In genomic region chr22:47101321-47101885, GRCh38 we compare ENCODE assay signal across 26 cellular contexts.
"Had no signal": no experiment of that assay in that cellular context is flagged by ENCODE, and none has a peak within 500 bp of the region (broad histone marks: within the 10 kb centered on the region; RNA-seq: fewer than 3 reads in every experiment).

No MANE protein-coding gene starts in this region.

- H3K36me3 ChIP-seq: cardiac muscle cell, neural progenitor cell, ovary, thoracic aorta, upper lobe of right lung had no signal

- FAIRE-seq: keratinocyte, TTC549 had no signal

- H3K4me3 ChIP-seq: cardiac muscle cell, left ventricle myocardium inferior, mucosa of descending colon, neural progenitor cell, ovary, thoracic aorta, upper lobe of right lung had no signal

- H3K4me1 ChIP-seq: left ventricle myocardium inferior, upper lobe of right lung had no signal

- H3K9me3 Mint-ChIP-seq: activated B cell treated with CpG ODN at 0.5 μM for 24 hours; activated CD4-positive, alpha-beta memory T cell treated with anti-CD3 and anti-CD28 coated beads for 36 hours; activated naive CD4-positive, alpha-beta T cell treated with anti-CD3 and anti-CD28 coated beads, Interleukin-2, amount 50 U/mL, for 72 hours; activated T-helper 1 cell treated with anti-CD3 and anti-CD28 coated beads, Interleukin-12 subunit alpha, Interleukin-12 subunit beta, Interleukin-2, Interleukin-4 antibody, amounts not matched to agents 30 ng/mL and 10 ng/mL and 1 ng/mL, durations not matched to agents 14 hours and 24 hours and 36 hours; naive B cell; stimulated activated effector memory CD8-positive, alpha-beta T cell treated with anti-CD3 and anti-CD28 coated beads, Interleukin-12 subunit alpha, Interleukin-12 subunit beta, amount 100 ng/mL, for 72 hours; T-helper 2 cell treated with Interferon-gamma antibody and Interleukin-4, amounts not matched to agents 5 μg/mL and 100 μg/mL, for 36 hours had no signal

- H3K4me3 Mint-ChIP-seq: activated B cell treated with CpG ODN at 0.5 μM for 24 hours; activated CD4-positive, alpha-beta memory T cell treated with anti-CD3 and anti-CD28 coated beads for 36 hours; activated T-helper 1 cell treated with anti-CD3 and anti-CD28 coated beads, Interleukin-12 subunit alpha, Interleukin-12 subunit beta, Interleukin-2, Interleukin-4 antibody, amounts not matched to agents 30 ng/mL and 10 ng/mL and 1 ng/mL, durations not matched to agents 14 hours and 24 hours and 36 hours; naive B cell; neural progenitor cell; stimulated activated effector memory CD8-positive, alpha-beta T cell treated with anti-CD3 and anti-CD28 coated beads, Interleukin-12 subunit alpha, Interleukin-12 subunit beta, amount 100 ng/mL, for 72 hours; T-helper 2 cell treated with Interferon-gamma antibody and Interleukin-4, amounts not matched to agents 5 μg/mL and 100 μg/mL, for 36 hours had no signal

- H3K27me3 ChIP-seq: cardiac muscle cell, foreskin keratinocyte, neural progenitor cell, ovary, upper lobe of right lung had no signal

- H3K9ac ChIP-seq: neural progenitor cell had no signal

- H3K9me3 ChIP-seq: left ventricle myocardium inferior, mucosa of descending colon, ovary, thoracic aorta, upper lobe of right lung had no signal

- H3K27ac ChIP-seq: cardiac muscle cell, foreskin keratinocyte, left ventricle myocardium inferior, neural progenitor cell, ovary, thoracic aorta, upper lobe of right lung had no signal

- H3K27me3 Mint-ChIP-seq: activated B cell treated with CpG ODN at 0.5 μM for 24 hours; activated CD4-positive, alpha-beta memory T cell treated with anti-CD3 and anti-CD28 coated beads for 36 hours; naive B cell had no signal

- H3K4me2 ChIP-seq: neural progenitor cell had no signal

- H3K27ac Mint-ChIP-seq: activated B cell treated with CpG ODN at 0.5 μM for 24 hours; activated CD4-positive, alpha-beta memory T cell treated with anti-CD3 and anti-CD28 coated beads for 36 hours; activated naive CD4-positive, alpha-beta T cell treated with anti-CD3 and anti-CD28 coated beads, Interleukin-2, amount 50 U/mL, for 72 hours; activated T-helper 1 cell treated with anti-CD3 and anti-CD28 coated beads, Interleukin-12 subunit alpha, Interleukin-12 subunit beta, Interleukin-2, Interleukin-4 antibody, amounts not matched to agents 30 ng/mL and 10 ng/mL and 1 ng/mL, durations not matched to agents 14 hours and 24 hours and 36 hours; T-helper 2 cell treated with Interferon-gamma antibody and Interleukin-4, amounts not matched to agents 5 μg/mL and 100 μg/mL, for 36 hours had no signal

- H3K36me3 Mint-ChIP-seq: activated naive CD4-positive, alpha-beta T cell treated with anti-CD3 and anti-CD28 coated beads, Interleukin-2, amount 50 U/mL, for 72 hours; neural progenitor cell had no signal

- H2AFZ ChIP-seq: neural progenitor cell had no signal

- H3K4me1 Mint-ChIP-seq: activated B cell treated with CpG ODN at 0.5 μM for 24 hours had no signal

- ATAC-seq: activated naive CD4-positive, alpha-beta T cell treated with anti-CD3 and anti-CD28 coated beads, Interleukin-2, amount 50 U/mL, for 72 hours; foreskin keratinocyte; mucosa of descending colon; sciatic nerve; stimulated activated effector memory CD8-positive, alpha-beta T cell treated with anti-CD3 and anti-CD28 coated beads, Interleukin-12 subunit alpha, Interleukin-12 subunit beta, amount 100 ng/mL, for 72 hours; upper lobe of right lung had no signal

- DNase-seq: activated B cell treated with CpG ODN at 0.5 μM for 24 hours; activated CD4-positive, alpha-beta memory T cell treated with anti-CD3 and anti-CD28 coated beads for 36 hours; activated CD4-positive, alpha-beta T cell treated with anti-CD3 and anti-CD28 coated beads for 4 hours; activated gamma-delta T cell treated with Interleukin-2 at 50 U/mL for 16 hours; activated T-cell treated with anti-CD3 and anti-CD28 coated beads for 4 hours; amniotic stem cell; dermis blood vessel endothelial cell; effector memory CD4-positive, alpha-beta T cell; foreskin keratinocyte; left ventricle myocardium inferior; mammary epithelial cell; mucosa of descending colon; naive B cell; stimulated activated CD4-positive, alpha-beta T cell treated with anti-CD3 and anti-CD28 coated beads, Interleukin-4, amount 100 ng/mL, for 24 hours; upper lobe of right lung had no signal
